ENCODE assay signal across 1 cellular context in genomic region chr1:156646738-156647211, GRCh38.
TF ChIP-seq lines count a peak whose summit lies in the region.

No MANE protein-coding gene starts in this region.

TF ChIP-seq in H1, 55 proteins besides CTCF, POLR2A, EP300 and RAD21:
- TF ChIP-seq MAX (IDR thresholded peaks at IDR 0.05) (peak; percentile 65; the same call in 1 of the 2 replicates), RNF2 (IDR thresholded peaks at IDR 0.05; ENCODE audit: borderline replicate concordance, low read depth, low read length, missing control alignments, poor library complexity, severe bottlenecking) (no peak), KDM1A (IDR thresholded peaks at IDR 0.05; ENCODE audit: borderline replicate concordance, low read length) (no peak), E2F6 (IDR thresholded peaks at IDR 0.05) (peak; percentile 40; the same call in 1 of the 2 replicates), CEBPB (IDR thresholded peaks at IDR 0.05; ENCODE audit: low read depth, low read length) (no peak), HDAC2 (IDR thresholded peaks at IDR 0.05; ENCODE audit: borderline replicate concordance in 1 of 2, low read depth in 2 of 2, low read length in 2 of 2) (no peak), CREB1 (IDR thresholded peaks at IDR 0.05) (peak; percentile 28; the same call in 1 of the 2 replicates)
